Comparison of ENCODE assay signal across 24 cellular contexts in genomic region chr3:87719060-87719459, GRCh38.
"Had no signal": no experiment of that assay in that cellular context is flagged by ENCODE, and none has a peak within 500 bp of the region (broad histone marks: within the 10 kb centered on the region; RNA-seq: fewer than 3 reads in every experiment).

No MANE protein-coding gene starts in this region.

- H2AFZ ChIP-seq: hepatocyte had no signal

- H3K79me2 ChIP-seq: hepatocyte had no signal

- H3K36me3 ChIP-seq: esophagus muscularis mucosa, gastroesophageal sphincter, heart left ventricle, left lung, lower lobe of right lung had no signal

- H3K4me3 ChIP-seq: coronary artery, dorsolateral prefrontal cortex, esophagus muscularis mucosa, gastroesophageal sphincter, heart left ventricle, hepatocyte, left lung, lower lobe of right lung, mucosa of descending colon had no signal

- DNase-seq: dermis blood vessel endothelial cell; dorsolateral prefrontal cortex; effector CD4-positive, alpha-beta T cell; effector memory CD4-positive, alpha-beta T cell; foreskin keratinocyte; heart left ventricle; hypothalamus; immature natural killer cell; islet precursor cell; kidney; kidney glomerular epithelial cell; left colon; left lung; left ventricle myocardium superior; lower lobe of right lung; mesenchymal stem cell; mucosa of descending colon; naive B cell had no signal

- H3K27ac ChIP-seq: coronary artery, esophagus muscularis mucosa, foreskin keratinocyte, gastroesophageal sphincter, heart left ventricle, hepatocyte, left lung, lower lobe of right lung had no signal

- H3K4me2 ChIP-seq: hepatocyte had no signal

- H3K9me3 ChIP-seq: esophagus muscularis mucosa, gastroesophageal sphincter, left lung, lower lobe of right lung, mucosa of descending colon had no signal

- ATAC-seq: foreskin keratinocyte, gastroesophageal sphincter, heart left ventricle, left colon, left lung, left ventricle myocardium superior, lower lobe of right lung, mucosa of descending colon had no signal

- H3K27me3 ChIP-seq: dorsolateral prefrontal cortex, esophagus muscularis mucosa, foreskin keratinocyte, gastroesophageal sphincter, heart left ventricle, hepatocyte, left lung had no signal

- FAIRE-seq: colon, endothelial cell of umbilical vein had no signal

- H3K4me1 ChIP-seq: esophagus muscularis mucosa, foreskin keratinocyte, gastroesophageal sphincter, heart left ventricle, left lung, lower lobe of right lung had no signal
